In the genomic region with DNA sequence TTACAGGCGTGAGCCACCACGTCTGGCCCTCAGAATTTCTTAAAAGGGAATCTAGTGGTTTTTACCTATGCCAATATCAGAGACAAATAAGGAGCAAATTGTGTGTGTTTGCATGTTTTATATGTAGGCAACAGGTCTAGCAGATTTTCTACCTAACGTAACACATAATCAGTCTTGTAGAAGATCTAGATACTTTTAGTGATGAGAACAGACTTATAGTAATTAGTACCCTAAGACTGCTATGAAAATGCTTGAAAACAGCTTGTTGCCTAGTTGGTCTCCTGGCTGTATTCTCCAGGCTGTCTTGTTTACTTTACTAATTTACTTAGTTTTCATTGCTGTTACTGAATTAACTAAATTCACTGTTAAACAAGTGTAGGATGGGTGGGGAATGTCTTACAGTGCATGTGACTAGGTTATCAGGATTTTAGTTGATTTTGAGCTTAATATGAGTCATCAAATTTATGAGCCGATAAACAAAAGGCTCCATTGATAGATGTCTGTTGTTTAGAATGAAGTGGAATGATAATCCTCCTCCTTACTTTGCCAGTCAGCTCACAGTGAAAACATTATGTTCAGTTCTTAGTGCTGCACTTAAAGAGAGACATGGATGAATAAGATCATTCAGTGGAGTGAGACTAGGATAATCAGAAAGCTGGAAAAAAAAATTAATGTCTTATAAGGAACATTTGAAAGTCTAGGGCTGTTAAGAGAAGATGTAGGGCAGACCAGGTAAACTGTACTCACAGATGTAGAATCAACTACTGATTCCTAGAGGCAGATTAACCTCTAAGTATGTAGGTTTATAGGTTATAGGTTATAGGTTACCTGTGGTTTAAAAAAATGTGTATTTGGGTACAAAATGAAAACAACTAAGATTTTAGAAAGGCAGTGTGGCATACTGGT, we compare ENCODE assay signal across 10 cellular contexts. TPM values are rescaled to one million over a fixed set of nuclear protein-coding genes. Genes with fewer than 3 reads are reported as not detected.
A peak's percentile ranks its signal among the peaks of the same experiment; 100 is the strongest.
DNase-seq lines count a peak whose midpoint lies in the region; ATAC-seq and TF ChIP-seq lines count a peak whose summit lies in the region.
"Had no signal": no experiment of that assay in that cellular context is flagged by ENCODE, and none has a peak within 500 bp of the region (broad histone marks: within the 10 kb centered on the region; RNA-seq: fewer than 3 reads in every experiment).

No MANE protein-coding gene starts in this region.

- no peak overlapping the region for H3K14ac ChIP-seq in neuronal stem cell (ENCODE audit: low read length)

- no peak overlapping the region for H4K8ac ChIP-seq in neuronal stem cell (ENCODE audit: low read depth, low read length)

- H3K9me3 ChIP-seq in neuronal stem cell (replicated peaks in 1 of 2; ENCODE audit: control insufficient read depth in 2 of 2, insufficient read depth in 1 of 2, low read depth in 1 of 2, low read length in 2 of 2): no peaks in the 10 kb centered on the region
- H3K9me3 ChIP-seq: ovary had no signal

- no peak overlapping the region for H3K4me3 Mint-ChIP-seq in activated T-cell treated with anti-CD3 and anti-CD28 coated beads, Interleukin-2, amount 50 U/mL, for 72 hours
- peak overlapping the region; percentile 23 for H3K4me3 Mint-ChIP-seq in type B pancreatic cell
- H3K4me3 Mint-ChIP-seq: activated CD4-positive, alpha-beta memory T cell treated with anti-CD3 and anti-CD28 coated beads for 36 hours had no signal

- H3K27me3 ChIP-seq in neuronal stem cell (ENCODE audit: control insufficient read depth in 3 of 3, insufficient read depth in 3 of 3, low read depth in 1 of 3, low read length in 3 of 3): no peaks in the 10 kb centered on the region
- H3K27me3 ChIP-seq: ovary had no signal

- peaks cover 4 to 10% of the 10 kb centered on the region in 2 donors for H3K36me3 Mint-ChIP-seq in activated T-cell treated with anti-CD3 and anti-CD28 coated beads, Interleukin-2, amount 50 U/mL, for 72 hours (ENCODE audit: insufficient read depth in 2 of 2)
- H3K36me3 Mint-ChIP-seq in type B pancreatic cell: peaks cover 25% of the 10 kb centered on the region

- peak overlapping the region; percentile 48 for H3K27ac Mint-ChIP-seq in activated T-cell treated with anti-CD3 and anti-CD28 coated beads, Interleukin-2, amount 50 U/mL, for 72 hours
- H3K27ac Mint-ChIP-seq in type B pancreatic cell: peak overlapping the region; percentile 64
- H3K27ac Mint-ChIP-seq: activated CD4-positive, alpha-beta memory T cell treated with anti-CD3 and anti-CD28 coated beads for 36 hours had no signal

- in situ Hi-C loops in GM13977 (cut with MboI; ENCODE audit: low pct_unique_long_range_greater_than_20kb, low sequenced_read_pairs, unreplicated experiment): no loop called here

- peaks cover 2% of the 10 kb centered on the region for H3K79me1 ChIP-seq in neuronal stem cell (ENCODE audit: low read depth, low read length)

- no CpG with 5 or more reads among the region's 4 CpGs for WGBS in neuronal stem cell (ENCODE audit: extremely low coverage in 2 of 2, insufficient read length in 2 of 2, insufficient replicate concordance in 1 of 2), 2 donors

- no peak overlapping the region for H3K4me2 ChIP-seq in neuronal stem cell (ENCODE audit: insufficient read depth, low read length, poor library complexity, severe bottlenecking)

- no peak overlapping the region for H2BK12ac ChIP-seq in neuronal stem cell (ENCODE audit: low read length)

- no peak overlapping the region for H3K4me3 ChIP-seq in neuronal stem cell (ENCODE audit: low read length in 2 of 2)
- H3K4me3 ChIP-seq: ovary had no signal

- H3K4me1 Mint-ChIP-seq in activated T-cell treated with anti-CD3 and anti-CD28 coated beads, Interleukin-2, amount 50 U/mL, for 72 hours (ENCODE audit: low read depth): peaks cover 22% of the 10 kb centered on the region
- peaks cover 33% of the 10 kb centered on the region for H3K4me1 Mint-ChIP-seq in type B pancreatic cell (ENCODE audit: unreplicated experiment)

- H3K9ac ChIP-seq in neuronal stem cell (ENCODE audit: low read depth, low read length, poor library complexity): no peak overlapping the region

- H3K27me3 Mint-ChIP-seq in activated T-cell treated with anti-CD3 and anti-CD28 coated beads, Interleukin-2, amount 50 U/mL, for 72 hours (ENCODE audit: low read depth): no peaks in the 10 kb centered on the region
- H3K27me3 Mint-ChIP-seq in type B pancreatic cell: no peaks in the 10 kb centered on the region
- H3K27me3 Mint-ChIP-seq: activated CD4-positive, alpha-beta memory T cell treated with anti-CD3 and anti-CD28 coated beads for 36 hours had no signal

- no peak overlapping the region for H2AK5ac ChIP-seq in neuronal stem cell (ENCODE audit: low read depth, low read length)

- no peak for ATAC-seq in activated T-cell treated with anti-CD3 and anti-CD28 coated beads, Interleukin-2, amount 50 U/mL, for 72 hours (replicated peaks in 1 of 2)
- peak; percentile 17 for ATAC-seq in left colon

- no peak overlapping the region for H2BK15ac ChIP-seq in neuronal stem cell (ENCODE audit: low read length)

- no peak overlapping the region for H3K27ac ChIP-seq in neuronal stem cell (replicated peaks; ENCODE audit: low read length)
- H3K27ac ChIP-seq: ovary had no signal

- H3K23ac ChIP-seq in neuronal stem cell (ENCODE audit: low read depth, low read length, poor library complexity): no peak overlapping the region

- no peak for DNase-seq in activated T-cell treated with anti-CD3 and anti-CD28 coated beads, Interleukin-2, amount 50 U/mL, for 72 hours
- DNase-seq in activated T-cell treated with anti-CD3 and anti-CD28 coated beads for 4 hours (no peak), astrocyte of the hippocampus (ENCODE audit: low read depth, low spot score) (peak; percentile 47), left colon (no peak), type B pancreatic cell (ENCODE audit: extremely low spot score, unreplicated experiment) (no peak), neuronal stem cell (ENCODE audit: low spot score) (no peak), GM13977 (ENCODE audit: low spot score) (no peak), mucosa of gallbladder (ENCODE audit: low spot score) (no peak)
- DNase-seq: activated CD4-positive, alpha-beta memory T cell treated with anti-CD3 and anti-CD28 coated beads for 36 hours; ovary had no signal

- H3K4me1 ChIP-seq in neuronal stem cell (ENCODE audit: control insufficient read depth in 2 of 2, insufficient read depth in 1 of 2, low read depth in 1 of 2, low read length in 2 of 2): peaks cover 0 to 3% of the 10 kb centered on the region in 2 donors

- TF ChIP-seq CTCF in type B pancreatic cell (conservative IDR thresholded peaks at IDR 0.05) (no peak), GM13977 (IDR thresholded peaks at IDR 0.05; ENCODE audit: extremely low read depth, insufficient read depth, missing control alignments) (no peak)

- no peak overlapping the region for H3K18ac ChIP-seq in neuronal stem cell (ENCODE audit: low read length)

- H3K9me3 Mint-ChIP-seq in activated T-cell treated with anti-CD3 and anti-CD28 coated beads, Interleukin-2, amount 50 U/mL, for 72 hours: no peaks in the 10 kb centered on the region
- H3K9me3 Mint-ChIP-seq in type B pancreatic cell: no peaks in the 10 kb centered on the region
- H3K9me3 Mint-ChIP-seq: activated CD4-positive, alpha-beta memory T cell treated with anti-CD3 and anti-CD28 coated beads for 36 hours had no signal

- intact Hi-C loops in left colon (cut with DNase I, micrococcal nuclease): no loop called here

- H3K36me3 ChIP-seq in neuronal stem cell (replicated peaks in 1 of 2; ENCODE audit: control insufficient read depth in 2 of 2, insufficient read depth in 2 of 2, low read length in 2 of 2): peaks cover 6 to 34% of the 10 kb centered on the region in 2 donors
- H3K36me3 ChIP-seq: ovary had no signal

- no peak overlapping the region for H2BK120ac ChIP-seq in neuronal stem cell (ENCODE audit: low read depth, low read length)

- H2BK5ac ChIP-seq in neuronal stem cell (ENCODE audit: low read length): no peak overlapping the region

- no peak overlapping the region for H2AFZ ChIP-seq in neuronal stem cell (ENCODE audit: low read length)

- H3K4ac ChIP-seq in neuronal stem cell (ENCODE audit: low read length): no peak overlapping the region

- no peak overlapping the region for H4K91ac ChIP-seq in neuronal stem cell (ENCODE audit: low read depth, low read length, poor library complexity)

RNA-seq across cellular contexts. Expression of a gene that starts 22.4 kb away (rescaled TPM):
- 10 to 100 TPM; 13.8 to 16.7 TPM for total RNA-seq in activated T-cell treated with anti-CD3 and anti-CD28 coated beads, Interleukin-2, amount 50 U/mL, for 72 hours
- total RNA-seq in left colon (10 to 100 TPM; 17.4 to 19.0 TPM), type B pancreatic cell (ENCODE audit: low replicate concordance) (17.5 and 21.8 TPM in 2 replicates), mucosa of gallbladder (14.1 TPM)
- polyA plus RNA-seq in neuronal stem cell (2013, experiment 1 of 2): 46.9 TPM
- polyA plus RNA-seq in neuronal stem cell (2013, experiment 2 of 2): 50.0 TPM

RNA-seq across cellular contexts. Expression of a gene that starts 58.2 kb away (rescaled TPM):
- not detected for total RNA-seq in activated T-cell treated with anti-CD3 and anti-CD28 coated beads, Interleukin-2, amount 50 U/mL, for 72 hours
- total RNA-seq in left colon: under 1 TPM in 1 of 2 donors, not detected in 1; 0.45 TPM
- total RNA-seq in type B pancreatic cell (ENCODE audit: low replicate concordance): not detected in 2 replicates
- polyA plus RNA-seq in neuronal stem cell (2013, experiment 1 of 2): not detected
- not detected for polyA plus RNA-seq in neuronal stem cell (2013, experiment 2 of 2)
- total RNA-seq in mucosa of gallbladder: 7.8 TPM
- total RNA-seq: activated CD4-positive, alpha-beta memory T cell treated with anti-CD3 and anti-CD28 coated beads for 36 hours; ovary had no signal
- polyA plus RNA-seq: ovary had no signal
